In the genomic region with DNA sequence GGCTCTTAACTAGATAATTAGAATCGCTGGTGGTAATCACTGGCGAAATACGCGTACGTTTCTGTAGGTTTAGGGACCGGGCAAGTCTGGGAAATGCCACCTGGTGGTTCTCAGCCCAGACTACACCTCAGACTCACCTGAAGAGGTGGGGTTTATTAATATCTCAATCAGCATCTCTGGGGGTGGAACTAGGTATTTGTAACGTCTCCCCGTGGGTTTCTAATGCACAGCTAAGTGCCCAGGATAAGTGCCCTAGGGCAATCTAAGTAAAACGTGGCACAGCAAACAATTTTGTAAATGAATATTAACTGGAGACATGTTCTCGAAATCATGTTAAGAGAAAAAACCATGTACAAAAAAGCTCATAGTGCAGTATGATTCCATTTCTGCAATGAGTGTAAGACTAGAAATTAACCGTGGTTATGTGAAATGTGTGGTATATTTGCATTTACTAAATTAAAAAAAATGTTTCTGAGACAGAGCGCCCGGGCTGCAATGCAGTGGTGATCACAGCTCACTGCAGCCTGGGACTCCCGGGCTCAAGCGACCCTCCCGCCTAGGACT, we compare ENCODE assay signal across 8 cellular contexts. TPM values are rescaled to one million over a fixed set of nuclear protein-coding genes. Genes with fewer than 3 reads are reported as not detected.
DNase-seq lines count a peak whose midpoint lies in the region; ATAC-seq and TF ChIP-seq lines count a peak whose summit lies in the region.

No MANE protein-coding gene starts in this region.

- POLR2A ChIA-PET in PC-3 (lab: Charles Lee; ENCODE audit: unreplicated experiment), result interaction anchor here (1.2 kb wide), 1 partner anchor 1085 kb away, joined by 3 read pairs; no protein-coding TSS in a partner anchor

- H3K36me3 Mint-ChIP-seq in Calu3 (ENCODE audit: insufficient read depth, unreplicated experiment), result peaks cover 44% of the 10 kb centered on the region
- peaks cover 23% of the 10 kb centered on the region for H3K36me3 Mint-ChIP-seq in central memory CD8-positive, alpha-beta T cell (ENCODE audit: insufficient read depth)

- H3K4me3 ChIP-seq in PC-3 (ENCODE audit: low read length) (peak overlapping the region; percentile 70), left lung (peak overlapping the region; percentile 87 to 94), subcutaneous abdominal adipose tissue (ENCODE audit: low read depth in 1 of 5, low read length in 5 of 5) (peak overlapping the region; percentile 74 to 98 (median 85))

- H4K20me1 ChIP-seq in PC-3 (ENCODE audit: low read length), result peaks cover 14% of the 10 kb centered on the region

- intact Hi-C loops in Calu3 (cut with micrococcal nuclease; ENCODE audit: unreplicated experiment) (loop anchor here (1.0 kb wide), 2 partner anchors 12 to 55 kb away; no protein-coding TSS in a partner anchor), PC-3 (cut with micrococcal nuclease) (no loop called here), left lung (cut with DNase I) (no loop called here)

- no peaks in the 10 kb centered on the region for H3K9me2 ChIP-seq in PC-3 (replicated peaks; ENCODE audit: low read length)

- H3K9me3 ChIP-seq in PC-3 (ENCODE audit: low read length), result no peaks in the 10 kb centered on the region
- H3K9me3 ChIP-seq in left lung, result no peaks in the 10 kb centered on the region
- H3K9me3 ChIP-seq in subcutaneous abdominal adipose tissue (ENCODE audit: control insufficient read depth in 5 of 5, low read length in 5 of 5), result no peaks in the 10 kb centered on the region

- DNase-seq in Calu3, result peak; percentile 67
- DNase-seq in PC-3, result peak; percentile 78
- no peak for DNase-seq in central memory CD8-positive, alpha-beta T cell (ENCODE audit: low spot score in 2 of 2)
- DNase-seq in left lung, result no peak
- no peak for DNase-seq in GDM1 (lab: John Stamatoyannopoulos, UW)

- H3K27ac ChIP-seq in PC-3 (ENCODE audit: low read length), result peak overlapping the region; percentile 58
- H3K27ac ChIP-seq in left lung, result peak overlapping the region; percentile 95 to 97
- H3K27ac ChIP-seq in subcutaneous abdominal adipose tissue (ENCODE audit: low read depth, low read length), result peak overlapping the region; percentile 57

- peak overlapping the region; percentile 86 for H3K27ac Mint-ChIP-seq in Calu3 (ENCODE audit: unreplicated experiment)
- H3K27ac Mint-ChIP-seq in central memory CD8-positive, alpha-beta T cell (ENCODE audit: low read depth), result peak overlapping the region; percentile 94

- no peaks in the 10 kb centered on the region for H3K27me3 ChIP-seq in PC-3 (ENCODE audit: low read length)
- H3K27me3 ChIP-seq in left lung, result no peaks in the 10 kb centered on the region
- no peaks in the 10 kb centered on the region for H3K27me3 ChIP-seq in subcutaneous abdominal adipose tissue (ENCODE audit: control insufficient read depth in 5 of 5, insufficient read depth in 4 of 5, low read length in 5 of 5)

- ATAC-seq in GM19463 (IDR thresholded peaks at IDR 0.05; ENCODE audit: unreplicated experiment) (peak; percentile 49), HG03469 (IDR thresholded peaks at IDR 0.05; ENCODE audit: unreplicated experiment) (peak; percentile 29), PC-3 (peak; percentile 66), left lung (peak; percentile 72)
- peak; percentile 10 for ATAC-seq in central memory CD8-positive, alpha-beta T cell (replicated peaks; ENCODE audit: extremely low read depth, poor library complexity, severe bottlenecking)

- peak; percentile 47 for TF ChIP-seq CTCF in Calu3 (IDR thresholded peaks at IDR 0.05; ENCODE audit: unreplicated experiment)
- TF ChIP-seq CTCF in PC-3 (conservative IDR thresholded peaks at IDR 0.05; ENCODE audit: low read depth, low read length), result peak; percentile 68
- TF ChIP-seq CTCF in left lung (IDR thresholded peaks at IDR 0.05), result peak in 1 of 2 donors; percentile 16

- no peaks in the 10 kb centered on the region for H3F3A ChIP-seq in PC-3 (ENCODE audit: low read length, unreplicated experiment)

- H3K36me3 ChIP-seq in PC-3 (ENCODE audit: low read depth, low read length) (no peaks in the 10 kb centered on the region), left lung (peaks cover 0 to 13% of the 10 kb centered on the region in 2 donors), subcutaneous abdominal adipose tissue (ENCODE audit: control insufficient read depth in 5 of 5, insufficient read depth in 5 of 5, low read length in 5 of 5) (no peaks in the 10 kb centered on the region)

- H3K4me1 ChIP-seq in PC-3 (ENCODE audit: insufficient read depth, low read length) (peaks cover 30% of the 10 kb centered on the region), left lung (peaks cover 14 to 45% of the 10 kb centered on the region in 2 donors), subcutaneous abdominal adipose tissue (ENCODE audit: control insufficient read depth in 5 of 5, insufficient read depth in 5 of 5, low read length in 5 of 5) (peaks cover 9 to 37% (median 34%) of the 10 kb centered on the region in 5 donors)

- H3K9ac ChIP-seq in PC-3 (ENCODE audit: low read length), result peak overlapping the region; percentile 98
- H3K9ac ChIP-seq in subcutaneous abdominal adipose tissue (ENCODE audit: low read length in 5 of 5), result peak overlapping the region; percentile 41 to 81 (median 66)

- peak overlapping the region; percentile 85 for H3K4me3 Mint-ChIP-seq in Calu3 (ENCODE audit: low read depth, unreplicated experiment)
- H3K4me3 Mint-ChIP-seq in central memory CD8-positive, alpha-beta T cell, result peak overlapping the region; percentile 98

- H3K79me2 ChIP-seq in PC-3 (ENCODE audit: low read length), result peaks cover 42% of the 10 kb centered on the region

- H2AFZ ChIP-seq in PC-3 (ENCODE audit: low read length), result peak overlapping the region; percentile 91

- BruUV-seq in Calu3 (replicated peaks; lab: Mats Ljungman, UMichigan), result TSS peak; percentile 70
- TSS peak; percentile 78 for BruUV-seq in PC-3 (replicated peaks; lab: Mats Ljungman, UMichigan)

- peaks cover 38% of the 10 kb centered on the region for H3K4me1 Mint-ChIP-seq in Calu3 (ENCODE audit: low read depth, unreplicated experiment)
- H3K4me1 Mint-ChIP-seq in central memory CD8-positive, alpha-beta T cell, result peaks cover 43% of the 10 kb centered on the region

- H3K4me2 ChIP-seq in PC-3 (ENCODE audit: low read length), result peak overlapping the region; percentile 84

- H3K27me3 Mint-ChIP-seq in Calu3 (ENCODE audit: unreplicated experiment), result no peaks in the 10 kb centered on the region
- no peaks in the 10 kb centered on the region for H3K27me3 Mint-ChIP-seq in central memory CD8-positive, alpha-beta T cell

- CTCF ChIA-PET in Calu3 (lab: Charles Lee) (interaction anchor here (0.8 to 2.0 kb wide), 7 partner anchors 12 to 239 kb away, joined by 3 to 15 read pairs (median 5); no protein-coding TSS in a partner anchor), PC-3 (lab: Charles Lee) (interaction anchor here (0.6 to 1.5 kb wide), 3 partner anchors 12 to 180 kb away, joined by 3 to 5 read pairs (median 3); no protein-coding TSS in a partner anchor)

- H3K9me3 Mint-ChIP-seq in Calu3 (ENCODE audit: low read depth, unreplicated experiment), result peaks cover 3% of the 10 kb centered on the region
- no peaks in the 10 kb centered on the region for H3K9me3 Mint-ChIP-seq in central memory CD8-positive, alpha-beta T cell

RNA-seq across cellular contexts. Expression of gene CNOT11, which starts 0.8 kb away (rescaled TPM):
- total RNA-seq in Calu3 (2022), result 67.7 and 74.5 TPM in 2 replicates
- 44.9 and 48.5 TPM in 2 replicates for total RNA-seq in PC-3 (2014; rRNA removed)
- total RNA-seq in left lung, result 10 to 100 TPM; 32.6 to 35.7 TPM

RNA-seq across cellular contexts. Expression of gene RNF149, which starts 56.6 kb away (rescaled TPM):
- 69.0 and 79.8 TPM in 2 replicates for total RNA-seq in Calu3 (2022)
- 47.3 and 68.0 TPM in 2 replicates for total RNA-seq in PC-3 (2014; rRNA removed)
- total RNA-seq in left lung, result 100 to 1,000 TPM in 1 of 2 donors, 10 to 100 TPM in 1; 52.9 to 111 TPM

Comparison
In these comparisons a context has a peak if more than half of its experiments do, and no peak if none do; other contexts are left out.
1. DNase-seq: peak in Calu3 (single experiment) and PC-3 (single experiment); none in central memory CD8-positive, alpha-beta T cell (0 of 2), left lung (0 of 2) and GDM1 (single experiment).
2. ATAC-seq: peak in every context shown above with its lines; median percentile 72 in left lung; 66 in PC-3; 49 in GM19463; 29 in HG03469; 10 in central memory CD8-positive, alpha-beta T cell.
3. Peak in every context shown above with its lines, with median percentiles within 50 percentile points of each other: H3K27ac ChIP-seq and H3K4me3 ChIP-seq.